In the genomic region with DNA sequence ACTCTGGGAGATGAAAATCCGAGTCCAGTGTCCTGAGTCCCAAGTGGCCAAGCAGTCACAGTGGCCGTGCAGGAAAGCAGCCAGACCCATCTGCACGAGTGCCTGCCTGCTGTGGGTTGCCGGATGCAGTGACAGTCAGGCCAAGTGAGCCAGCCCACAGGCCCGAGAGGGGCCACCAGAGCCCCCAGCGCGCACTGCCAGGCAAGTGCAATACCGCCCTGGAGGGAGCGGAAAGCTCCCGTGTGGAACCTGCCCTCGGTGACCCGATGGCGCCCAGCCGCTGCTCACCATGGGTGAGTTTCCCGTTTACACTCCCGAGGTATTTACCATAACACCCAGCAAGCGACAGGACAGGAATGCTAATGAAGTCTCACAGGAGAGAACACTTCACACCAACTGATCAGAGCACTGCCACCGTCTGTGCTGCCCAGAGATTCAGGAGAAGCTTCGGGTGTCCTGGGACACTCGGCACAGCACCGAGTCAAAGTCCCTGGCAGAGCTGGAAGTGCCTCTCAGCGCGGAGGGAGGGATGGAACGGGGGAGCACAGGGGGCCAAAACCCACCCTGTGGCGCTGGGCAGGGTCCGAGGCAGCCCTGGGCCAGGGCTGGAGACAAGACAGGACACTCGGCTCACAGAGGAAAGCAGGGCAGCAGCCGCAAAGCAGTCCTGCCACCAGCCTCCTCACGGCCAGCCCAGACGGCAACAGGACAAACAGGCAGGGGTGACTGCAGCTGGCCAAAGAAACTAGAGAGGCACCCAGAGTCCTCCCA, we compare ENCODE assay signal across 25 cellular contexts. TPM values are rescaled to one million over a fixed set of nuclear protein-coding genes. Genes with fewer than 3 reads are reported as not detected.
DNase-seq lines count a peak whose midpoint lies in the region; ATAC-seq lines count a peak whose summit lies in the region.
"Had no signal": no experiment of that assay in that cellular context is flagged by ENCODE, and none has a peak within 500 bp of the region (broad histone marks: within the 10 kb centered on the region; RNA-seq: fewer than 3 reads in every experiment).

No MANE protein-coding gene starts in this region.

- peak overlapping the region; percentile 19 for H3K9ac ChIP-seq in mesendoderm (ENCODE audit: low read length)

- no peak overlapping the region for H2BK5ac ChIP-seq in mesendoderm (ENCODE audit: low read length)

- no peak overlapping the region for H4K5ac ChIP-seq in mesendoderm (ENCODE audit: low read length)

- no peak overlapping the region for H2BK120ac ChIP-seq in mesendoderm (ENCODE audit: low read depth, low read length)

- H4K8ac ChIP-seq in mesendoderm (ENCODE audit: low read depth, low read length): no peak overlapping the region

- ATAC-seq in stimulated activated effector memory CD8-positive, alpha-beta T cell treated with anti-CD3 and anti-CD28 coated beads, Interleukin-12 subunit alpha, Interleukin-12 subunit beta, amount 100 ng/mL, for 72 hours: no peak
- no peak for ATAC-seq in GM21360 (IDR thresholded peaks at IDR 0.05; ENCODE audit: unreplicated experiment)
- ATAC-seq: heart right ventricle; left lobe of liver; naive thymus-derived CD4-positive, alpha-beta T cell had no signal

- H2AK5ac ChIP-seq in mesendoderm (ENCODE audit: low read length): no peak overlapping the region

- no peak overlapping the region for H3K4me3 ChIP-seq in mesendoderm (ENCODE audit: low read length)
- H3K4me3 ChIP-seq: heart right ventricle, upper lobe of left lung had no signal

- peaks cover 16% of the 10 kb centered on the region for H3K36me3 ChIP-seq in mesendoderm (ENCODE audit: control insufficient read depth, insufficient read depth, low read length)

- CTCF ChIA-PET in activated naive CD4-positive, alpha-beta T cell treated with anti-CD3 and anti-CD28 coated beads for 36 hours (lab: Charles Lee): no interaction called here

- DNase-seq in activated naive CD4-positive, alpha-beta T cell treated with anti-CD3 and anti-CD28 coated beads for 36 hours: no peak
- DNase-seq in activated naive CD4-positive, alpha-beta T cell (lab: John Stamatoyannopoulos, UW): no peak
- DNase-seq in astrocyte of the hippocampus (ENCODE audit: low read depth, low spot score): peak; percentile 53
- DNase-seq in mesendoderm: peak; percentile 54
- no peak for DNase-seq in stimulated activated effector memory CD8-positive, alpha-beta T cell treated with anti-CD3 and anti-CD28 coated beads, Interleukin-12 subunit alpha, Interleukin-12 subunit beta, amount 100 ng/mL, for 72 hours (ENCODE audit: low spot score in 2 of 2)
- DNase-seq in activated CD4-positive, alpha-beta T cell treated with anti-CD3 and anti-CD28 coated beads, Interleukin-2, amount 10 ng/mL, durations not matched to agents 24 days and 14 days: no peak
- DNase-seq in NCI-H345 treated with DMSO at 0.1 percent for 48 hours (lab: John Stamatoyannopoulos, UW; ENCODE audit: unreplicated experiment): no peak
- DNase-seq: activated CD4-positive, alpha-beta T cell treated with anti-CD3 and anti-CD28 coated beads for 48 hours; activated naive CD4-positive, alpha-beta T cell treated with anti-CD3 and anti-CD28 coated beads, Interleukin-2, amount 50 U/mL, for 16 hours; activated T-cell treated with anti-CD3 and anti-CD28 coated beads, Interleukin-2, amount 50 U/mL, for 48 hours; AML-193; COR-L47; HCEC 1CT; heart right ventricle; naive thymus-derived CD4-positive, alpha-beta T cell; NCI-H1092 treated with DMSO at 0.1 percent for 48 hours; NCI-H1930; NCI-H2227 treated with DMSO at 0.1 percent for 48 hours had no signal

- no peaks in the 10 kb centered on the region for H3K79me1 ChIP-seq in mesendoderm (ENCODE audit: low read length)

- no CpG with 5 or more reads among the region's 30 CpGs for whole genome bisulfite sequencing in mesendoderm (ENCODE audit: extremely low coverage, insufficient coverage, low lambda C conversion rate)

- H3K18ac ChIP-seq in mesendoderm (ENCODE audit: low read length): no peak overlapping the region

- no peak overlapping the region for H3K4me2 ChIP-seq in mesendoderm (ENCODE audit: low read length)

- peaks cover 9% of the 10 kb centered on the region for H3K4me1 ChIP-seq in mesendoderm (ENCODE audit: control insufficient read depth, low read depth, low read length)

- no peaks in the 10 kb centered on the region for H3K27me3 Mint-ChIP-seq in activated naive CD4-positive, alpha-beta T cell treated with anti-CD3 and anti-CD28 coated beads for 36 hours (ENCODE audit: low read depth)
- H3K27me3 Mint-ChIP-seq in activated CD4-positive, alpha-beta T cell treated with anti-CD3 and anti-CD28 coated beads, Interleukin-2, amount 10 ng/mL, durations not matched to agents 24 days and 14 days: no peaks in the 10 kb centered on the region
- H3K27me3 Mint-ChIP-seq: central memory CD8-positive, alpha-beta T cell; naive thymus-derived CD4-positive, alpha-beta T cell had no signal

- H3K9me3 Mint-ChIP-seq in activated naive CD4-positive, alpha-beta T cell treated with anti-CD3 and anti-CD28 coated beads for 36 hours: no peaks in the 10 kb centered on the region
- no peaks in the 10 kb centered on the region for H3K9me3 Mint-ChIP-seq in stimulated activated effector memory CD8-positive, alpha-beta T cell treated with anti-CD3 and anti-CD28 coated beads, Interleukin-12 subunit alpha, Interleukin-12 subunit beta, amount 100 ng/mL, for 72 hours
- H3K9me3 Mint-ChIP-seq in activated CD4-positive, alpha-beta T cell treated with anti-CD3 and anti-CD28 coated beads, Interleukin-2, amount 10 ng/mL, durations not matched to agents 24 days and 14 days: no peaks in the 10 kb centered on the region
- H3K9me3 Mint-ChIP-seq: central memory CD8-positive, alpha-beta T cell; naive thymus-derived CD4-positive, alpha-beta T cell had no signal

- peaks cover 37% of the 10 kb centered on the region for H3K36me3 Mint-ChIP-seq in activated naive CD4-positive, alpha-beta T cell treated with anti-CD3 and anti-CD28 coated beads for 36 hours (ENCODE audit: low read depth)
- H3K36me3 Mint-ChIP-seq in stimulated activated effector memory CD8-positive, alpha-beta T cell treated with anti-CD3 and anti-CD28 coated beads, Interleukin-12 subunit alpha, Interleukin-12 subunit beta, amount 100 ng/mL, for 72 hours: peaks cover 85% of the 10 kb centered on the region
- peaks cover 57% of the 10 kb centered on the region for H3K36me3 Mint-ChIP-seq in activated CD4-positive, alpha-beta T cell treated with anti-CD3 and anti-CD28 coated beads, Interleukin-2, amount 10 ng/mL, durations not matched to agents 24 days and 14 days (ENCODE audit: low read depth)

- H3K27me3 ChIP-seq in mesendoderm (ENCODE audit: insufficient read depth, low read length, poor library complexity): no peaks in the 10 kb centered on the region
- H3K27me3 ChIP-seq: heart right ventricle, upper lobe of left lung had no signal

- H3K56ac ChIP-seq in mesendoderm (ENCODE audit: low read length): no peak overlapping the region

- H3K27ac ChIP-seq in mesendoderm (ENCODE audit: low read depth, low read length): peak overlapping the region; percentile 24
- H3K27ac ChIP-seq: heart right ventricle, HL-60, upper lobe of left lung had no signal

- H3K79me2 ChIP-seq in mesendoderm (ENCODE audit: control insufficient read depth, insufficient read depth, low read length): no peaks in the 10 kb centered on the region

- H3K4me1 Mint-ChIP-seq in activated naive CD4-positive, alpha-beta T cell treated with anti-CD3 and anti-CD28 coated beads for 36 hours (ENCODE audit: low read depth): peaks cover 19% of the 10 kb centered on the region
- H3K4me1 Mint-ChIP-seq in stimulated activated effector memory CD8-positive, alpha-beta T cell treated with anti-CD3 and anti-CD28 coated beads, Interleukin-12 subunit alpha, Interleukin-12 subunit beta, amount 100 ng/mL, for 72 hours: peaks cover 20% of the 10 kb centered on the region
- peaks cover 12% of the 10 kb centered on the region for H3K4me1 Mint-ChIP-seq in activated CD4-positive, alpha-beta T cell treated with anti-CD3 and anti-CD28 coated beads, Interleukin-2, amount 10 ng/mL, durations not matched to agents 24 days and 14 days

- intact Hi-C loops in activated naive CD4-positive, alpha-beta T cell treated with anti-CD3 and anti-CD28 coated beads for 36 hours (cut with micrococcal nuclease): loop anchor here (10.0 kb wide), 1 partner anchor 206 kb away; a partner anchor contains a TSS
- intact Hi-C loops in activated CD4-positive, alpha-beta T cell treated with anti-CD3 and anti-CD28 coated beads, Interleukin-2, amount 10 ng/mL, durations not matched to agents 24 days and 14 days (cut with micrococcal nuclease): no loop called here

- H3K27ac Mint-ChIP-seq in activated naive CD4-positive, alpha-beta T cell treated with anti-CD3 and anti-CD28 coated beads for 36 hours: peak overlapping the region; percentile 46
- H3K27ac Mint-ChIP-seq in stimulated activated effector memory CD8-positive, alpha-beta T cell treated with anti-CD3 and anti-CD28 coated beads, Interleukin-12 subunit alpha, Interleukin-12 subunit beta, amount 100 ng/mL, for 72 hours: peak overlapping the region; percentile 83
- H3K27ac Mint-ChIP-seq in activated CD4-positive, alpha-beta T cell treated with anti-CD3 and anti-CD28 coated beads, Interleukin-2, amount 10 ng/mL, durations not matched to agents 24 days and 14 days: no peak overlapping the region

- no peak overlapping the region for H3K4me3 Mint-ChIP-seq in activated naive CD4-positive, alpha-beta T cell treated with anti-CD3 and anti-CD28 coated beads for 36 hours
- H3K4me3 Mint-ChIP-seq in stimulated activated effector memory CD8-positive, alpha-beta T cell treated with anti-CD3 and anti-CD28 coated beads, Interleukin-12 subunit alpha, Interleukin-12 subunit beta, amount 100 ng/mL, for 72 hours: no peak overlapping the region
- H3K4me3 Mint-ChIP-seq in activated CD4-positive, alpha-beta T cell treated with anti-CD3 and anti-CD28 coated beads, Interleukin-2, amount 10 ng/mL, durations not matched to agents 24 days and 14 days: no peak overlapping the region
- H3K4me3 Mint-ChIP-seq: central memory CD8-positive, alpha-beta T cell; naive thymus-derived CD4-positive, alpha-beta T cell had no signal

- H3K23ac ChIP-seq in mesendoderm (ENCODE audit: low read length): no peak overlapping the region

- no peak overlapping the region for H3K4ac ChIP-seq in mesendoderm (ENCODE audit: low read depth, low read length)

- no peak overlapping the region for H2BK15ac ChIP-seq in mesendoderm (replicated peaks; ENCODE audit: low read depth)

RNA-seq across cellular contexts. Expression of a gene that starts 21.3 kb away (rescaled TPM):
- total RNA-seq in activated naive CD4-positive, alpha-beta T cell treated with anti-CD3 and anti-CD28 coated beads for 36 hours: 1 to 10 TPM in 1 of 2 experiments, under 1 TPM in 1; 0.83 to 1.0 TPM
- 0.21 TPM for polyA plus RNA-seq in mesendoderm (2013, experiment 1 of 2)
- 0.13 TPM for polyA plus RNA-seq in mesendoderm (2013, experiment 2 of 2)
- 0.33 and 0.52 TPM in 2 replicates for total RNA-seq in activated CD4-positive, alpha-beta T cell treated with anti-CD3 and anti-CD28 coated beads, Interleukin-2, amount 10 ng/mL, durations not matched to agents 24 days and 14 days
- total RNA-seq: epithelial cell of proximal tubule, fibroblast of villous mesenchyme, left lobe of liver had no signal
- polyA plus RNA-seq: naive thymus-derived CD4-positive, alpha-beta T cell had no signal

RNA-seq across cellular contexts. Expression of a gene that starts 33.5 kb away (rescaled TPM):
- total RNA-seq in activated naive CD4-positive, alpha-beta T cell treated with anti-CD3 and anti-CD28 coated beads for 36 hours: 100 to 1,000 TPM; 108 to 118 TPM
- polyA plus RNA-seq in mesendoderm (2013, experiment 1 of 2): 49.5 TPM
- 47.4 TPM for polyA plus RNA-seq in mesendoderm (2013, experiment 2 of 2)
- total RNA-seq in activated CD4-positive, alpha-beta T cell treated with anti-CD3 and anti-CD28 coated beads, Interleukin-2, amount 10 ng/mL, durations not matched to agents 24 days and 14 days: 97.6 and 101 TPM in 2 replicates

RNA-seq across cellular contexts. Expression of a gene that starts 33.8 kb away (rescaled TPM):
- 100 to 1,000 TPM; 120 to 129 TPM for total RNA-seq in activated naive CD4-positive, alpha-beta T cell treated with anti-CD3 and anti-CD28 coated beads for 36 hours
- 76.8 TPM for polyA plus RNA-seq in mesendoderm (2013, experiment 1 of 2)
- polyA plus RNA-seq in mesendoderm (2013, experiment 2 of 2): 78.0 TPM
- total RNA-seq in activated CD4-positive, alpha-beta T cell treated with anti-CD3 and anti-CD28 coated beads, Interleukin-2, amount 10 ng/mL, durations not matched to agents 24 days and 14 days: 142 and 143 TPM in 2 replicates

Comparison
In these comparisons a context has a peak if more than half of its experiments do, and no peak if none do; other contexts are left out.
1. DNase-seq: peak in astrocyte of the hippocampus (single experiment) and mesendoderm (single experiment); none in activated naive CD4-positive, alpha-beta T cell treated with anti-CD3 and anti-CD28 coated beads for 36 hours (single experiment), activated naive CD4-positive, alpha-beta T cell (0 of 4), stimulated activated effector memory CD8-positive, alpha-beta T cell treated with anti-CD3 and anti-CD28 coated beads, Interleukin-12 subunit alpha, Interleukin-12 subunit beta, amount 100 ng/mL, for 72 hours (0 of 2), activated CD4-positive, alpha-beta T cell treated with anti-CD3 and anti-CD28 coated beads, Interleukin-2, amount 10 ng/mL, durations not matched to agents 24 days and 14 days (single experiment) and NCI-H345 treated with DMSO at 0.1 percent for 48 hours (single experiment).